ENCODE assay signal across 23 cellular contexts in the genomic region with DNA sequence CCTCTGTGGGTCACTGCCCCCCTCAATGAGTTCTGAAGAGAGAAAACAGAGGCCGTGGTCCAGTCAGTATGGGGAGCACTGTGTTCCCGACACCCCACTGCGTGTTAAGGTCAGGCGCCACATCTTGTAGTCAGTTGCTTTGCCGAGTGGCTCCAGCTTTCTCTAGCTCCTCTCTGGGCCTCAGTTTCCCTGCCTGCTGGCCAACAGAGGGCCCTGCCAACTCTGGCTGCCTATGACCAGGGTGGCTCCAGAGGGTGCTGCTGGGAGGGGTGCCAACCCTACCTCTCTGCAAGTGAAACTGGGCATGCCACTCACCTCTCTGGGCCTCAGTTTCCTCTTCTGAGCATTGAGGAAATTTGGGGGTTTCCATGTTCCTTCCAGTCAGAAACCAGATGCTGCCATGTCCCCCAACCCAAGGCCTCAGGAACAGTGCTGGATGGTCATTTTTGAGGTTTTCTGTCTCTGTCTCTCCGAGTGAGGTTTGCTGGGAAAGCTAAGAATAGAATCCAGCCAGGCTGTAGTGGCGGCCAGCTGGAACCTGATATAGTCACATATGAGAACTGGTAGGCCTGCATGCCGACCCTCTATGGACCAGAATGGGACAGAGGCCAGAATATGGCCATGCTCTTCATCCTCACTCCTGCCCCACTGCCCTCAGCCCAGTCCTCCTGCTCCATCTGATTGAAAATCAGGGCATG.
"Had no signal": no experiment of that assay in that cellular context is flagged by ENCODE, and none has a peak within 500 bp of the region (broad histone marks: within the 10 kb centered on the region; RNA-seq: fewer than 3 reads in every experiment).

No MANE protein-coding gene starts in this region.

- H3K27ac Mint-ChIP-seq: effector memory CD8-positive, alpha-beta T cell; memory B cell; naive thymus-derived CD8-positive, alpha-beta T cell; nephron progenitor cell; stimulated activated naive B cell treated with anti-CD40 and anti-IgM and Interleukin-4, amounts not matched to agents 10 μg/mL and 1 μg/mL and 100 μg/mL, for 72 hours; stimulated activated naive CD8-positive, alpha-beta T cell treated with anti-CD3 and anti-CD28 coated beads, Interleukin-15, Interleukin-2, amounts not matched to agents 100 ng/mL and 50 ng/mL, for 24 hours had no signal

- H3K4me3 Mint-ChIP-seq: effector memory CD8-positive, alpha-beta T cell; memory B cell; naive thymus-derived CD8-positive, alpha-beta T cell; nephron progenitor cell; stimulated activated naive B cell treated with anti-CD40 and anti-IgM and Interleukin-4, amounts not matched to agents 10 μg/mL and 1 μg/mL and 100 μg/mL, for 72 hours; stimulated activated naive CD8-positive, alpha-beta T cell treated with anti-CD3 and anti-CD28 coated beads, Interleukin-15, Interleukin-2, amounts not matched to agents 100 ng/mL and 50 ng/mL, for 24 hours had no signal

- H3K4me3 ChIP-seq: cardiac muscle cell, left ventricle myocardium inferior, lung, pancreas, prostate gland, right atrium auricular region, sigmoid colon, thoracic aorta, tibial nerve, upper lobe of left lung had no signal

- H3K27ac ChIP-seq: cardiac muscle cell, left ventricle myocardium inferior, pancreas, prostate gland, right atrium auricular region, sigmoid colon, thoracic aorta, tibial nerve, upper lobe of left lung had no signal

- H3K9me3 ChIP-seq: pancreas, prostate gland had no signal

- H3K27me3 ChIP-seq: cardiac muscle cell, pancreas, right atrium auricular region, sigmoid colon, tibial nerve, upper lobe of left lung had no signal

- H3K36me3 Mint-ChIP-seq: memory B cell; stimulated activated naive B cell treated with anti-CD40 and anti-IgM and Interleukin-4, amounts not matched to agents 10 μg/mL and 1 μg/mL and 100 μg/mL, for 72 hours had no signal

- H3K4me1 Mint-ChIP-seq: memory B cell; naive thymus-derived CD8-positive, alpha-beta T cell; nephron progenitor cell; stimulated activated naive B cell treated with anti-CD40 and anti-IgM and Interleukin-4, amounts not matched to agents 10 μg/mL and 1 μg/mL and 100 μg/mL, for 72 hours had no signal

- H3K4me1 ChIP-seq: left ventricle myocardium inferior, pancreas, prostate gland, right atrium auricular region, sigmoid colon, tibial nerve, upper lobe of left lung had no signal

- DNase-seq: cortex of kidney; effector memory CD8-positive, alpha-beta T cell; left colon; left ventricle myocardium inferior; midbrain; naive thymus-derived CD8-positive, alpha-beta T cell; nephron progenitor cell; occipital lobe; sigmoid colon; small intestine; stimulated activated CD4-positive, alpha-beta T cell treated with anti-CD3 and anti-CD28 coated beads, Interleukin-15, amount 100 ng/mL, for 24 hours; stimulated activated CD4-positive, alpha-beta T cell treated with anti-CD3 and anti-CD28 coated beads, Interleukin-2, amount 100 ng/mL, for 48 hours; stimulated activated naive B cell treated with anti-CD40 and anti-IgM and Interleukin-4, amounts not matched to agents 10 μg/mL and 1 μg/mL and 100 μg/mL, for 72 hours; upper lobe of left lung had no signal

- H3K36me3 ChIP-seq: cardiac muscle cell, left ventricle myocardium inferior, pancreas, prostate gland, right atrium auricular region, sigmoid colon, thoracic aorta, tibial nerve, upper lobe of left lung had no signal

- ATAC-seq: effector memory CD8-positive, alpha-beta T cell; left colon; naive thymus-derived CD8-positive, alpha-beta T cell; pancreas; stimulated activated naive B cell treated with anti-CD40 and anti-IgM and Interleukin-4, amounts not matched to agents 10 μg/mL and 1 μg/mL and 100 μg/mL, for 72 hours had no signal
